ENCODE assay signal across 8 cellular contexts in the genomic region with DNA sequence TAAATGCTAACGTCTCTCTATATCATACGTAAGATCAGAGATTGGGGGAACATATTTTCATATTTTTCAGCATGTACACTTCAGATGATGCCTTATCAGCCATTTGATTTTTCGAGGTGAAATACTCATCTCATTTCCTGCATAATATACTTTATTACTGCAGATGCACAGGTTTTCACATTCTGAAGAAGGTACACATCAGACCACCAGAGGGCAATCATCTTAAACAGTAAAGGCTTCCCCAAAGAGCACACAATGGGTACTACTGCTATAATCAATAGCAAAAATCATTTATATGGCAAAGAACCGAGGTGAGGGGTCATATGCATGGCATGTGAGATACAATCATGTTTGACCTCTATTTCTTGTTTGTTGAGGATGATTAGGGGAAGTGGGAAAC.
DNase-seq lines count a peak whose midpoint lies in the region; ATAC-seq and TF ChIP-seq lines count a peak whose summit lies in the region.

No MANE protein-coding gene starts in this region.

- peak; percentile 40 to 44 for TF ChIP-seq RAD21 in liver (IDR thresholded peaks at IDR 0.05)

- intact Hi-C loops in A673 (cut with micrococcal nuclease; ENCODE audit: unreplicated experiment) = loop anchor here (10.0 kb wide), 2 partner anchors 120 to 1460 kb away; a partner anchor contains a TSS
- intact Hi-C loops in adrenal gland (cut with DNase I) = no loop called here

- POLR2A ChIA-PET in A673 (lab: Charles Lee; ENCODE audit: low non-redundant PET) = no interaction called here

- no peak overlapping the region for H3K9ac ChIP-seq in liver (ENCODE audit: low read depth in 1 of 2, low read length in 2 of 2)

- peaks cover 28% of the 10 kb centered on the region for H3K27me3 ChIP-seq in A673 (replicated peaks; ENCODE audit: insufficient read depth, low read depth, low read length, poor library complexity)
- no peaks in the 10 kb centered on the region for H3K27me3 ChIP-seq in GM06990 (replicated peaks; ENCODE audit: control insufficient read depth, insufficient read depth, low read length)
- H3K27me3 ChIP-seq in adrenal gland = no peaks in the 10 kb centered on the region
- no peaks in the 10 kb centered on the region for H3K27me3 ChIP-seq in liver (ENCODE audit: control insufficient read depth in 4 of 4, insufficient read depth in 4 of 4, low read length in 3 of 4)

- H3K4me3 ChIP-seq in A673 (ENCODE audit: low read depth, low read length, poor library complexity, severe bottlenecking) (no peak overlapping the region), GM06990 (replicated peaks; ENCODE audit: low read depth, low read length) (no peak overlapping the region), adrenal gland (no peak overlapping the region), liver (ENCODE audit: low read depth in 1 of 3, low read length in 3 of 3) (no peak overlapping the region)

- no peak for TF ChIP-seq POLR2A in adrenal gland (IDR thresholded peaks at IDR 0.05)

- BruUV-seq in A673 (replicated peaks; lab: Mats Ljungman, UMichigan) = no TSS peak

- H3K27ac ChIP-seq in A673 (ENCODE audit: low read depth, low read length, poor library complexity, severe bottlenecking) (no peak overlapping the region), adrenal gland (no peak overlapping the region), liver (ENCODE audit: low read depth in 1 of 2, low read length in 2 of 2) (no peak overlapping the region)

- CTCF ChIA-PET in A673 (lab: Charles Lee) = no interaction called here

- peak; percentile 49 for DNase-seq in A673 (ENCODE audit: low spot score)
- no peak for DNase-seq in GM06990 (ENCODE audit: extremely low read depth, insufficient read length)
- peak in 1 of 7 donors; percentile 41 for DNase-seq in adrenal gland
- no peak for DNase-seq in activated CD4-positive, CD25-positive, alpha-beta regulatory T cell treated with anti-CD3 and anti-CD28 coated beads, Interleukin-2, amount 50 U/mL, for 72 hours
- DNase-seq in NCI-H2227 (lab: John Stamatoyannopoulos, UW; ENCODE audit: unreplicated experiment) = no peak

- H3K4me1 ChIP-seq in A673 (ENCODE audit: insufficient read depth, low read length, poor library complexity, severe bottlenecking) = no peaks in the 10 kb centered on the region
- H3K4me1 ChIP-seq in adrenal gland (replicated peaks in 1 of 2) = no peaks in the 10 kb centered on the region
- no peaks in the 10 kb centered on the region for H3K4me1 ChIP-seq in liver (ENCODE audit: control insufficient read depth in 4 of 4, insufficient read depth in 4 of 4, low read length in 3 of 4)

- WGBS in adrenal gland, 4 donors = 52 to 57% (median 55%) methylated on average over 4 of the region's 4 CpGs
- WGBS in liver = 53% methylated on average over 4 of the region's 4 CpGs

- TF ChIP-seq CTCF in A673 (conservative IDR thresholded peaks at IDR 0.05; ENCODE audit: low read depth, low read length) (peak; percentile 66), GM06990 (IDR thresholded peaks at IDR 0.05; ENCODE audit: insufficient read depth, low read length, poor library complexity, severe bottlenecking) (peak; percentile 53), LNCAP (IDR thresholded peaks at IDR 0.05) (peak; percentile 58), adrenal gland (IDR thresholded peaks at IDR 0.05) (peak; percentile 33 to 57 (median 46)), liver (IDR thresholded peaks at IDR 0.05; ENCODE audit: low read depth, low read length, missing input control) (no peak)

- no peak for ATAC-seq in HG03571 (IDR thresholded peaks at IDR 0.05; ENCODE audit: unreplicated experiment)

- no peaks in the 10 kb centered on the region for H3K36me3 ChIP-seq in A673 (ENCODE audit: insufficient read depth, low read length, poor library complexity, severe bottlenecking)
- H3K36me3 ChIP-seq in GM06990 (ENCODE audit: control insufficient read depth, insufficient read depth, low read length) = no peaks in the 10 kb centered on the region
- H3K36me3 ChIP-seq in adrenal gland (replicated peaks in 1 of 2) = no peaks in the 10 kb centered on the region
- no peaks in the 10 kb centered on the region for H3K36me3 ChIP-seq in liver (ENCODE audit: control insufficient read depth in 4 of 4, insufficient read depth in 3 of 4, low read depth in 1 of 4, low read length in 3 of 4)

- H3K9me3 ChIP-seq in A673 (ENCODE audit: low read depth, low read length, poor library complexity, severe bottlenecking) = no peaks in the 10 kb centered on the region
- no peaks in the 10 kb centered on the region for H3K9me3 ChIP-seq in adrenal gland (replicated peaks in 1 of 3)
- no peaks in the 10 kb centered on the region for H3K9me3 ChIP-seq in liver (ENCODE audit: control insufficient read depth in 4 of 4, low read length in 3 of 4)

TF ChIP-seq in liver, 16 proteins besides CTCF, POLR2A, EP300 and RAD21:
- no peak for TF ChIP-seq TAF1 (conservative IDR thresholded peaks at IDR 0.05)
- TF ChIP-seq GABPA (IDR thresholded peaks at IDR 0.05 in 1 of 2, conservative IDR thresholded peaks at IDR 0.05 in 1 of 2) = no peak
- TF ChIP-seq, protein P1, sequence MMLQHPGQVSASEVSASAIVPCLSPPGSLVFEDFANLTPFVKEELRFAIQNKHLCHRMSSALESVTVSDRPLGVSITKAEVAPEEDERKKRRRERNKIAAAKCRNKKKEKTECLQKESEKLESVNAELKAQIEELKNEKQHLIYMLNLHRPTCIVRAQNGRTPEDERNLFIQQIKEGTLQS (IDR thresholded peaks at IDR 0.05) = no peak
- no peak for TF ChIP-seq FOXA1 (IDR thresholded peaks at IDR 0.05)
- no peak for TF ChIP-seq SP1 (IDR thresholded peaks at IDR 0.05)
- TF ChIP-seq NR2F2 (IDR thresholded peaks at IDR 0.05) = no peak
- no peak for TF ChIP-seq FOXA2 (IDR thresholded peaks at IDR 0.05)
- TF ChIP-seq HNF4A (conservative IDR thresholded peaks at IDR 0.05) = no peak
